Comparison of ENCODE assay signal across 2 cellular contexts in the genomic region with DNA sequence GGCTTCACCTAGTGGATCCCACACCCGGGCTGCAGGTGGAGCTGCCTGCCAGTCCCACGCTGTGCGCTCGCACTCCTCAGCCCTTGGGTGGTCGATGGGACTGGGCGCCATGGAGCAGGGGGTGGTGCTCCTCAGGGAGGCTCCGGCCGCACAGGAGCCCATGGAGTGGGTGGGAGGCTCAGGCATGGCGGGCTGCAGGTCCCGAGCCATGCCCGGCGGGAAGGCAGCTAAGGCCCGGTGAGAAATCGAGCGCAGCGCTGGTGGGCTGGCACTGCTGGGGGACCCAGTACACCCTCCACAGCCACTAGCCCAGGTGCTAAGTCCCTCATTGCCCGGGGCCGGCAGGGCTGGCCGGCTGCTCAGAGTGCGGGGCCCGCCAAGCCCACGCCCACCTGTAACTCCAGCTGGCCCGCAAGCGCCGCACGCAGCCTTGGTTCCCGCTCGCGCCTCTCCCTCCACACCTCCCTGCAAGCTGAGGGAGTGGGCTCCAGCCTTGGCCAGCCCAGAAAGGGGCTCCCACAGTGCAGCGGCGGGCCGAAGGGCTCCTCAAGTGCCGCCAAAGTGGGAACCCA.
DNase-seq lines count a peak whose midpoint lies in the region; ATAC-seq, FAIRE-seq and TF ChIP-seq lines count a peak whose summit lies in the region.
"Not testable (repeated sequence)": the region's sequence is repeated elsewhere in the genome, so short reads cannot be mapped to it uniquely, and the experiment has no call there.

No MANE protein-coding gene starts in this region.

- intact Hi-C loops in HepG2 (cut with micrococcal nuclease; ENCODE audit: unreplicated experiment) = not testable (repeated sequence)

- peak overlapping the region; percentile 82 for H3K27ac ChIP-seq in hepatocyte
- peak overlapping the region; percentile 96 for H3K27ac ChIP-seq in HepG2 (ENCODE audit: extremely low read length, insufficient read depth, low read length)

- not testable (repeated sequence) for H3K4me3 ChIP-seq in hepatocyte; HepG2 (replicated peaks in 1 of 3; ENCODE audit: insufficient read depth in 1 of 3, low read depth in 2 of 3, low read length in 3 of 3)

- TF ChIP-seq POLR2A in HepG2 (IDR thresholded peaks at IDR 0.05; ENCODE audit: insufficient read depth in 1 of 2, low read depth in 2 of 2, low read length in 2 of 2) = not testable (repeated sequence)

- H3K9ac ChIP-seq in HepG2 (ENCODE audit: insufficient read depth, low read depth, low read length) = 0 out of 2 replicates have a peak overlapping the region, but pooled peaks have one; percentile 61

- H3K4me2 ChIP-seq in hepatocyte; HepG2 (ENCODE audit: low read depth, low read length): not testable (repeated sequence)

- TF ChIP-seq RAD21 in HepG2 (CRISPR knock-in tag; IDR thresholded peaks at IDR 0.05) = not testable (repeated sequence)

- not testable (repeated sequence) for DNase-seq in hepatocyte (ENCODE audit: low spot score); HepG2 (ENCODE audit: low spot score)

- H4K20me1 ChIP-seq in hepatocyte (ENCODE audit: insufficient read depth, poor library complexity, severe bottlenecking); HepG2 (ENCODE audit: insufficient read depth, low read length): not testable (repeated sequence)

- H3K4me1 ChIP-seq in hepatocyte (ENCODE audit: insufficient read depth) (peaks cover 14% of the 10 kb centered on the region), HepG2 (ENCODE audit: insufficient read depth, low read length) (peaks cover 62% of the 10 kb centered on the region)

- H3K36me3 ChIP-seq in hepatocyte (replicated peaks; ENCODE audit: insufficient read depth, low read depth); HepG2 (replicated peaks in 1 of 2; ENCODE audit: control insufficient read depth in 1 of 2, insufficient read depth in 2 of 2, low read length in 2 of 2): not testable (repeated sequence)

- BruUV-seq in HepG2 (replicated peaks; lab: Mats Ljungman, UMichigan) = not testable (repeated sequence)

- H2AFZ ChIP-seq in hepatocyte; HepG2 (ENCODE audit: low read length): not testable (repeated sequence)

- not testable (repeated sequence) for H3K9me2 ChIP-seq in hepatocyte (replicated peaks; ENCODE audit: insufficient read depth)

- not testable (repeated sequence) for H3K79me2 ChIP-seq in hepatocyte; HepG2 (ENCODE audit: insufficient read depth, low read length)

- CTCF ChIA-PET in HepG2 (lab: Yijun Ruan, JAX; ENCODE audit: low intra/inter-chr PET ratio, low total read pairs) = not testable (repeated sequence)

- WGBS in hepatocyte (ENCODE audit: low lambda C conversion rate, missing lambda C conversion rate) = 98% methylated on average over 31 of the region's 33 CpGs
- 89% methylated on average over 3 of the region's 33 CpGs for WGBS in HepG2 (ENCODE audit: low lambda C conversion rate)

- not testable (repeated sequence) for H3K27me3 ChIP-seq in hepatocyte; HepG2 (ENCODE audit: control insufficient read depth in 1 of 2, insufficient read depth in 2 of 2, low read length in 2 of 2)

- not testable (repeated sequence) for ATAC-seq in HepG2

- FAIRE-seq in HepG2 (lab: Jason Lieb, UNC) = not testable (repeated sequence)

- TF ChIP-seq EP300 in HepG2 (IDR thresholded peaks at IDR 0.05; ENCODE audit: low read depth in 2 of 2, low read length in 2 of 2); HepG2 (CRISPR knock-in tag; IDR thresholded peaks at IDR 0.05; ENCODE audit: borderline replicate concordance): not testable (repeated sequence)

- TF ChIP-seq CTCF in hepatocyte (IDR thresholded peaks at IDR 0.05; ENCODE audit: poor library complexity); HepG2 (CRISPR knock-in tag; IDR thresholded peaks at IDR 0.05): not testable (repeated sequence)

- not testable (repeated sequence) for H3K9me3 ChIP-seq in hepatocyte (ENCODE audit: low read depth); HepG2 (ENCODE audit: low read length)

- in situ Hi-C loops in HepG2 (cut with HindIII; ENCODE audit: extremely low pct_ligation_motif_present, low pct_unique_long_range_greater_than_20kb) = not testable (repeated sequence)

- POLR2A ChIA-PET in HepG2 (lab: Yijun Ruan, JAX) = interaction anchor here (1.4 kb wide), 1 partner anchor 148 kb away, joined by 6 read pairs; a partner anchor contains a TSS

TF ChIP-seq in HepG2, 621 proteins besides CTCF, POLR2A, EP300 and RAD21:
- 0 out of 2 replicates have a peak, but pooled peaks have one; percentile 67 for TF ChIP-seq DNMT1 (CRISPR knock-in tag; IDR thresholded peaks at IDR 0.05)
- 0 out of 2 replicates have a peak, but pooled peaks have one; percentile 33 for TF ChIP-seq AKAP8 (CRISPR knock-in tag; IDR thresholded peaks at IDR 0.05)
- 0 out of 2 replicates have a peak, but pooled peaks have one; percentile 5 for TF ChIP-seq ZMYM4 (CRISPR knock-in tag; IDR thresholded peaks at IDR 0.05)
- TF ChIP-seq, protein P1, sequence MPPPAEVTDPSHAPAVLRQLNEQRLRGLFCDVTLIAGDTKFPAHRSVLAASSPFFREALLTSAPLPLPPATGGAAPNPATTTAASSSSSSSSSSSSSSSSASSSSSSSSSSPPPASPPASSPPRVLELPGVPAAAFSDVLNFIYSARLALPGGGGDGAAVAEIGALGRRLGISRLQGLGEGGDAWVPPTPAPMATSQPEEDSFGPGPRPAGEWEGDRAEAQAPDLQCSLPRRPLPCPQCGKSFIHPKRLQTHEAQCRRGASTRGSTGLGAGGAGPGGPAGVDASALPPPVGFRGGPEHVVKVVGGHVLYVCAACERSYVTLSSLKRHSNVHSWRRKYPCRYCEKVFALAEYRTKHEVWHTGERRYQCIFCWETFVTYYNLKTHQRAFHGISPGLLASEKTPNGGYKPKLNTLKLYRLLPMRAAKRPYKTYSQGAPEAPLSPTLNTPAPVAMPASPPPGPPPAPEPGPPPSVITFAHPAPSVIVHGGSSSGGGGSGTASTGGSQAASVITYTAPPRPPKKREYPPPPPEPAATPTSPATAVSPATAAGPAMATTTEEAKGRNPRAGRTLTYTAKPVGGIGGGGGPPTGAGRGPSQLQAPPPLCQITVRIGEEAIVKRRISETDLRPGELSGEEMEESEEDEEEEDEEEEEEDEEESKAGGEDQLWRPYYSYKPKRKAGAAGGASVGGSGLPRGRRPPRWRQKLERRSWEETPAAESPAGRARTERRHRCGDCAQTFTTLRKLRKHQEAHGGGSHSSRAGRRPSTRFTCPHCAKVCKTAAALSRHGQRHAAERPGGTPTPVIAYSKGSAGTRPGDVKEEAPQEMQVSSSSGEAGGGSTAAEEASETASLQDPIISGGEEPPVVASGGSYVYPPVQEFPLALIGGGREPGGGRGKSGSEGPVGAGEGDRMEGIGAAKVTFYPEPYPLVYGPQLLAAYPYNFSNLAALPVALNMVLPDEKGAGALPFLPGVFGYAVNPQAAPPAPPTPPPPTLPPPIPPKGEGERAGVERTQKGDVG (CRISPR knock-in tag; IDR thresholded peaks at IDR 0.05; ENCODE audit: borderline replicate concordance) = peak; percentile 59; the same call in 1 of the 2 replicates
